ENCODE assay signal across 8 cellular contexts in the genomic region with DNA sequence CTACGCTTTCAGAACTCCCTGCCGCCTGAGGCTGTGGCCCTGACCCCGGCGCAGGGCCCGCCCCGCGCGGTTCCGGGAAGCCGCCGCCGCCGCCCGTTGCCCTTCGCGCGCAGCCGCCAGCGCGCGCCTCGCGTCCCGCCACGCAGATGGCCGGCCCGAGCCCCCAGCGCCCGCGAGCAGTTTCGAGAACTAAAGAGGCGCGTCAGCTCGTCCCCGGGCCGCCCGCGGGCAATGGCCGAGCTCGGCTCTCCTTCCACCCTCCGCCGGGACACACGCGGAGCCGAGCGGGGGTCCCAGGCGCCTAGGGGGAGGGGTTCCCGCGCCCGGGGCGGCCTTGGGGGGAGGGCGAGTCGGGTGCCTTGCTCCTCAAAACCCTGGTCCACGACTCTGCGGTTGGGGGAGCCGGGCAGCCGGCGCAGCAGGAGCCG. TPM values are rescaled to one million over a fixed set of nuclear protein-coding genes. Genes with fewer than 3 reads are reported as not detected.
DNase-seq lines count a peak whose midpoint lies in the region; ATAC-seq, FAIRE-seq and TF ChIP-seq lines count a peak whose summit lies in the region.

No MANE protein-coding gene starts in this region.

- no peak for TF ChIP-seq POLR2A in A549 (IDR thresholded peaks at IDR 0.05; ENCODE audit: low read length)

- TF ChIP-seq CTCF in A549 (IDR thresholded peaks at IDR 0.05): no peak

- peak overlapping the region; percentile 73 for H3K9ac ChIP-seq in endocrine pancreas (ENCODE audit: control insufficient read depth, insufficient read depth, low read length)

- POLR2A ChIA-PET in A549 (lab: Yijun Ruan, JAX): interaction anchor here (0.7 to 1.8 kb wide), 7 partner anchors 10 to 55 kb away, joined by 3 to 32 read pairs (median 4); a partner anchor contains a TSS
- POLR2A ChIA-PET in activated CD8-positive, alpha-beta T cell treated with anti-CD3 and anti-CD28 coated beads, Interleukin-2, amount 10 ng/mL, durations not matched to agents 7 days and 5 days (lab: Charles Lee): interaction anchor here (0.6 to 8.3 kb wide), 11 partner anchors 10 to 267 kb away, joined by 3 to 179 read pairs (median 5); a partner anchor contains a TSS

- H3K4me3 Mint-ChIP-seq in activated CD8-positive, alpha-beta T cell treated with anti-CD3 and anti-CD28 coated beads, Interleukin-2, amount 10 ng/mL, durations not matched to agents 7 days and 5 days: peak overlapping the region; percentile 85

- no peak for FAIRE-seq in A549 (lab: Jason Lieb, UNC)

- no peak for TF ChIP-seq RAD21 in A549 (conservative IDR thresholded peaks at IDR 0.05 in 1 of 2, IDR thresholded peaks at IDR 0.05 in 1 of 2)

- H3K4me1 ChIP-seq in A549 (peaks cover 47% of the 10 kb centered on the region), endocrine pancreas (ENCODE audit: control insufficient read depth, insufficient read depth, low read length) (no peaks in the 10 kb centered on the region), mesodermal cell (ENCODE audit: control insufficient read depth, insufficient read depth, low read length, poor library complexity, severe bottlenecking) (peaks cover 12% of the 10 kb centered on the region)

- peaks cover 37% of the 10 kb centered on the region for H3K4me1 Mint-ChIP-seq in activated CD8-positive, alpha-beta T cell treated with anti-CD3 and anti-CD28 coated beads, Interleukin-2, amount 10 ng/mL, durations not matched to agents 7 days and 5 days (ENCODE audit: low read depth)

- ATAC-seq in A549 (peak in 1 of 2 experiments; percentile 9; a peak in 2 of 6 replicates), GM19043 (IDR thresholded peaks at IDR 0.05; ENCODE audit: low read depth, unreplicated experiment) (peak; percentile 17)
- ATAC-seq in activated CD8-positive, alpha-beta T cell treated with anti-CD3 and anti-CD28 coated beads, Interleukin-2, amount 10 ng/mL, durations not matched to agents 7 days and 5 days: peak; percentile 7

- H3K27ac ChIP-seq in A549: peak overlapping the region; percentile 95
- peak overlapping the region; percentile 99 for H3K27ac ChIP-seq in KOPT-K1 (ENCODE audit: low read depth, low read length, poor library complexity, severe bottlenecking)
- H3K27ac ChIP-seq in mesodermal cell (ENCODE audit: low read depth, low read length, severe bottlenecking): peak overlapping the region; percentile 97

- CTCF ChIA-PET in A549 (lab: Yijun Ruan, JAX): interaction anchor here (1.0 to 1.7 kb wide), 5 partner anchors 8 to 29 kb away, joined by 3 to 7 read pairs (median 5); a partner anchor contains a TSS
- CTCF ChIA-PET in activated CD8-positive, alpha-beta T cell treated with anti-CD3 and anti-CD28 coated beads, Interleukin-2, amount 10 ng/mL, durations not matched to agents 7 days and 5 days (lab: Charles Lee): interaction anchor here (1.0 to 1.4 kb wide), 3 partner anchors 9 to 45 kb away, joined by 4 read pairs; no protein-coding TSS in a partner anchor

- H3K9me3 Mint-ChIP-seq in activated CD8-positive, alpha-beta T cell treated with anti-CD3 and anti-CD28 coated beads, Interleukin-2, amount 10 ng/mL, durations not matched to agents 7 days and 5 days (ENCODE audit: insufficient read depth): no peaks in the 10 kb centered on the region

- H3K36me3 Mint-ChIP-seq in activated CD8-positive, alpha-beta T cell treated with anti-CD3 and anti-CD28 coated beads, Interleukin-2, amount 10 ng/mL, durations not matched to agents 7 days and 5 days (ENCODE audit: low read depth): peaks cover 56% of the 10 kb centered on the region

- peaks cover 21% of the 10 kb centered on the region for H3K36me3 ChIP-seq in KOPT-K1 (ENCODE audit: insufficient read depth, low read length)
- no peaks in the 10 kb centered on the region for H3K36me3 ChIP-seq in endocrine pancreas (ENCODE audit: control insufficient read depth, insufficient read depth, low read length)
- no peaks in the 10 kb centered on the region for H3K36me3 ChIP-seq in mesodermal cell (ENCODE audit: control insufficient read depth, insufficient read depth, low read length)

- under 1% methylated on average over 32 of the region's 59 CpGs for WGBS in A549 (ENCODE audit: missing lambda C conversion rate)
- 0% methylated on average over 18 of the region's 59 CpGs for WGBS in mesodermal cell (ENCODE audit: insufficient coverage in 2 of 2), 2 experiments

- peak overlapping the region; percentile 98 for H3K27ac Mint-ChIP-seq in activated CD8-positive, alpha-beta T cell treated with anti-CD3 and anti-CD28 coated beads, Interleukin-2, amount 10 ng/mL, durations not matched to agents 7 days and 5 days

- H3K9me3 ChIP-seq in A549 (no peaks in the 10 kb centered on the region), KOPT-K1 (ENCODE audit: insufficient read depth, low read length, poor library complexity, severe bottlenecking) (no peaks in the 10 kb centered on the region), endocrine pancreas (ENCODE audit: control insufficient read depth, low read length) (no peaks in the 10 kb centered on the region), mesodermal cell (ENCODE audit: control insufficient read depth, low read length) (no peaks in the 10 kb centered on the region)

- H3K4me2 ChIP-seq in A549: peak overlapping the region; percentile 87

- no peak for TF ChIP-seq EP300 in A549 (IDR thresholded peaks at IDR 0.05)

- DNase-seq in A549 (ENCODE audit: low read depth in 1 of 2, low spot score in 1 of 2) (peak in 1 of 2 experiments; percentile 31), MV-4-11 (lab: John Stamatoyannopoulos, UW) (no peak)
- DNase-seq in activated CD8-positive, alpha-beta T cell treated with anti-CD3 and anti-CD28 coated beads, Interleukin-2, amount 10 ng/mL, durations not matched to agents 7 days and 5 days: peak; percentile 65
- peak; percentile 36 for DNase-seq in stimulated activated naive CD4-positive, alpha-beta T cell treated with Interleukin-2 at 50 U/mL for 16 hours (lab: John Stamatoyannopoulos, UW)

- H3K27me3 Mint-ChIP-seq in activated CD8-positive, alpha-beta T cell treated with anti-CD3 and anti-CD28 coated beads, Interleukin-2, amount 10 ng/mL, durations not matched to agents 7 days and 5 days (ENCODE audit: low read depth): no peaks in the 10 kb centered on the region

- H3K4me3 ChIP-seq in A549 (peak overlapping the region; percentile 96), endocrine pancreas (ENCODE audit: control insufficient read depth, insufficient read depth, low read length) (peak overlapping the region; percentile 87), mesodermal cell (ENCODE audit: extremely low read depth, insufficient read depth, low read length, poor library complexity, severe bottlenecking) (peak overlapping the region; percentile 81)

- H3K27me3 ChIP-seq in endocrine pancreas (ENCODE audit: control insufficient read depth, insufficient read depth, low read length): no peaks in the 10 kb centered on the region

TF ChIP-seq in A549, 52 proteins besides CTCF, POLR2A, EP300 and RAD21:
- no peak for TF ChIP-seq CBX8 (IDR thresholded peaks at IDR 0.05)
- peak; percentile 39; the same call in 1 of the 2 replicates for TF ChIP-seq TP53 (CRISPR knock-in tag; IDR thresholded peaks at IDR 0.05)

RNA-seq across cellular contexts. Expression of a gene that starts 1.8 kb away (rescaled TPM):
- polyA plus RNA-seq in A549 (2011; rRNA removed): 198 and 271 TPM in 2 replicates
- polyA plus RNA-seq in A549 (2012; cell fraction: cytosol; rRNA removed): 236 and 250 TPM in 2 replicates
- 275 and 276 TPM in 2 replicates for polyA plus RNA-seq in A549 (2012; cell fraction: nucleus; rRNA removed)
- 217 to 228 TPM (median 221 TPM) in 3 replicates for polyA plus RNA-seq in A549 (2017; fragmentation: RNase III; extraction: RNeasy Plus Mini Kit Qiagen cat#74134 plus additional on column Dnase treatment)
- polyA minus RNA-seq in A549 (2011; rRNA and poly(A)+ RNA removed): 220 and 241 TPM in 2 replicates
- total RNA-seq in activated CD8-positive, alpha-beta T cell treated with anti-CD3 and anti-CD28 coated beads, Interleukin-2, amount 10 ng/mL, durations not matched to agents 7 days and 5 days: 100 to 1,000 TPM; 512 to 515 TPM
- polyA plus RNA-seq in mesodermal cell (2013, experiment 1 of 2): 193 TPM
- polyA plus RNA-seq in mesodermal cell (2013, experiment 2 of 2): 159 TPM

RNA-seq across cellular contexts. Expression of a gene that starts 29.7 kb away (rescaled TPM):
- polyA plus RNA-seq in A549 (2011; rRNA removed): 7.2 and 9.4 TPM in 2 replicates
- 5.9 and 6.8 TPM in 2 replicates for polyA plus RNA-seq in A549 (2012; cell fraction: cytosol; rRNA removed)
- polyA plus RNA-seq in A549 (2012; cell fraction: nucleus; rRNA removed): 4.3 and 5.4 TPM in 2 replicates
- polyA plus RNA-seq in A549 (2017; fragmentation: RNase III; extraction: RNeasy Plus Mini Kit Qiagen cat#74134 plus additional on column Dnase treatment): 3.7 to 4.9 TPM (median 4.3 TPM) in 3 replicates
- 3.0 and 4.7 TPM in 2 replicates for polyA minus RNA-seq in A549 (2011; rRNA and poly(A)+ RNA removed)
- 1 to 10 TPM; 4.8 to 5.2 TPM for total RNA-seq in activated CD8-positive, alpha-beta T cell treated with anti-CD3 and anti-CD28 coated beads, Interleukin-2, amount 10 ng/mL, durations not matched to agents 7 days and 5 days
- polyA plus RNA-seq in mesodermal cell (2013, experiment 1 of 2): 6.4 TPM
- polyA plus RNA-seq in mesodermal cell (2013, experiment 2 of 2): 4.4 TPM

RNA-seq across cellular contexts. Expression of a gene that starts 35.7 kb away (rescaled TPM):
- polyA plus RNA-seq in A549 (2011; rRNA removed): not detected in 2 replicates
- polyA plus RNA-seq in A549 (2012; cell fraction: cytosol; rRNA removed): not detected in 2 replicates
- not detected in 2 replicates for polyA plus RNA-seq in A549 (2012; cell fraction: nucleus; rRNA removed)
- polyA plus RNA-seq in A549 (2017; fragmentation: RNase III; extraction: RNeasy Plus Mini Kit Qiagen cat#74134 plus additional on column Dnase treatment): not detected in 3 replicates
- not detected in 2 replicates for polyA minus RNA-seq in A549 (2011; rRNA and poly(A)+ RNA removed)
- total RNA-seq in activated CD8-positive, alpha-beta T cell treated with anti-CD3 and anti-CD28 coated beads, Interleukin-2, amount 10 ng/mL, durations not matched to agents 7 days and 5 days: not detected
- polyA plus RNA-seq in mesodermal cell (2013, experiment 1 of 2): not detected
- not detected for polyA plus RNA-seq in mesodermal cell (2013, experiment 2 of 2)
